22 cellular contexts compared by ENCODE assay signal in genomic region chr1:202247837-202248795, GRCh38. TPM values are rescaled to one million over a fixed set of nuclear protein-coding genes. Genes with fewer than 3 reads are reported as not detected.
DNase-seq lines count a peak whose midpoint lies in the region; ATAC-seq and TF ChIP-seq lines count a peak whose summit lies in the region.
"Had no signal": no experiment of that assay in that cellular context is flagged by ENCODE, and none has a peak within 500 bp of the region (broad histone marks: within the 10 kb centered on the region; RNA-seq: fewer than 3 reads in every experiment).

No MANE protein-coding gene starts in this region.

- DNase-seq in NCI-H510A treated with DMSO at 0.1 percent for 48 hours (lab: John Stamatoyannopoulos, UW) (peak; percentile 17), NCI-H510A (lab: John Stamatoyannopoulos, UW) (no peak), NCI-H1105 treated with DMSO at 0.1 percent for 48 hours (lab: John Stamatoyannopoulos, UW) (peak; percentile 44), WTC11 (ENCODE audit: low spot score) (no peak), osteoblast (ENCODE audit: insufficient read length, low spot score, missing footprints) (peak; percentile 32), DMS53 (lab: John Stamatoyannopoulos, UW) (no peak), occipital lobe (lab: John Stamatoyannopoulos, UW) (no peak)
- DNase-seq: ACHN; activated CD4-positive, CD25-positive, alpha-beta regulatory T cell treated with anti-CD3 and anti-CD28 coated beads, Interleukin-2, amount 50 U/mL, for 72 hours; activated CD8-positive, alpha-beta memory T cell treated with anti-CD3 and anti-CD28 coated beads, Interleukin-2, amount 50 U/mL, for 4 hours; GDM1; Karpas-422; nephron progenitor cell; T-helper 1 cell; tibial artery had no signal

- CTCF ChIA-PET in WTC11 (lab: Charles Lee), result interaction anchor here (0.6 to 1.9 kb wide), 7 partner anchors 11 to 324 kb away, joined by 3 to 12 read pairs (median 4); partner anchors contain the start of gene LGR6

- POLR2A ChIA-PET in WTC11 (lab: Charles Lee), result no interaction called here

- peaks cover 11% of the 10 kb centered on the region for H3K4me1 Mint-ChIP-seq in WTC11
- H3K4me1 Mint-ChIP-seq: activated naive CD4-positive, alpha-beta T cell treated with anti-CD3 and anti-CD28 coated beads, Interleukin-2, amount 50 U/mL, for 24 hours had no signal

- H3K36me3 Mint-ChIP-seq in WTC11, result no peaks in the 10 kb centered on the region
- H3K36me3 Mint-ChIP-seq: activated naive CD4-positive, alpha-beta T cell treated with anti-CD3 and anti-CD28 coated beads, Interleukin-2, amount 50 U/mL, for 24 hours; brain had no signal

- no peak overlapping the region for H3K27ac Mint-ChIP-seq in WTC11
- H3K27ac Mint-ChIP-seq: activated naive CD4-positive, alpha-beta T cell treated with anti-CD3 and anti-CD28 coated beads, Interleukin-2, amount 50 U/mL, for 24 hours; nephron progenitor cell had no signal

- peaks cover 36% of the 10 kb centered on the region for H3K27me3 ChIP-seq in osteoblast (ENCODE audit: insufficient read depth, low read length)
- H3K27me3 ChIP-seq: Peyer's patch, right atrium auricular region, tibial artery had no signal

- H3K27ac ChIP-seq in osteoblast (ENCODE audit: low read depth, low read length), result no peak overlapping the region
- H3K27ac ChIP-seq: Peyer's patch, right atrium auricular region, tibial artery had no signal

- no peak overlapping the region for H3K4me2 ChIP-seq in osteoblast (ENCODE audit: insufficient read depth, low read length)

- H3K4me3 ChIP-seq in osteoblast (ENCODE audit: insufficient read depth, low read length), result no peak overlapping the region
- H3K4me3 ChIP-seq: lung, Peyer's patch, right atrium auricular region, tibial artery had no signal

- no peak overlapping the region for H2AFZ ChIP-seq in osteoblast (ENCODE audit: low read length)

- H3K4me3 Mint-ChIP-seq in WTC11, result no peak overlapping the region
- H3K4me3 Mint-ChIP-seq: activated naive CD4-positive, alpha-beta T cell treated with anti-CD3 and anti-CD28 coated beads, Interleukin-2, amount 50 U/mL, for 24 hours had no signal

- TF ChIP-seq CTCF in WTC11 (IDR thresholded peaks at IDR 0.05) (no peak), osteoblast (IDR thresholded peaks at IDR 0.05; ENCODE audit: extremely low read depth, low read depth, low read length) (no peak)

- H3K9me3 ChIP-seq in osteoblast (ENCODE audit: low read depth, low read length), result no peaks in the 10 kb centered on the region
- H3K9me3 ChIP-seq: Caco-2, Peyer's patch, right atrium auricular region, tibial artery had no signal

- H3K36me3 ChIP-seq in osteoblast (ENCODE audit: insufficient read depth, low read length), result no peaks in the 10 kb centered on the region
- H3K36me3 ChIP-seq: Peyer's patch, right atrium auricular region had no signal

- H3K79me2 ChIP-seq in osteoblast (ENCODE audit: insufficient read depth, low read length), result no peaks in the 10 kb centered on the region

- no peaks in the 10 kb centered on the region for H3K9me3 Mint-ChIP-seq in WTC11
- H3K9me3 Mint-ChIP-seq: activated naive CD4-positive, alpha-beta T cell treated with anti-CD3 and anti-CD28 coated beads, Interleukin-2, amount 50 U/mL, for 24 hours; brain; nephron progenitor cell had no signal

- peaks cover 6% of the 10 kb centered on the region for H3K4me1 ChIP-seq in osteoblast (ENCODE audit: insufficient read depth, low read length)
- H3K4me1 ChIP-seq: Caco-2, Peyer's patch had no signal

- H4K20me1 ChIP-seq in osteoblast (ENCODE audit: insufficient read depth, low read length), result no peaks in the 10 kb centered on the region

- ATAC-seq in WTC11 (peak; percentile 82), HG02973 (IDR thresholded peaks at IDR 0.05; ENCODE audit: unreplicated experiment) (no peak)

- H3K27me3 Mint-ChIP-seq in WTC11 (ENCODE audit: low read depth), result peaks cover 6% of the 10 kb centered on the region

TF ChIP-seq in WTC11, 78 proteins besides CTCF, POLR2A, EP300 and RAD21 (continues in another document):
- TF ChIP-seq TCF7 (CRISPR knock-in tag; IDR thresholded peaks at IDR 0.05; ENCODE audit: low read depth) (no peak), TEAD1 (CRISPR knock-in tag; IDR thresholded peaks at IDR 0.05) (no peak), RORB (CRISPR knock-in tag; IDR thresholded peaks at IDR 0.05) (no peak), ZNF317 (CRISPR knock-in tag; IDR thresholded peaks at IDR 0.05; ENCODE audit: borderline replicate concordance, low read depth) (no peak), NR1H2 (CRISPR knock-in tag; IDR thresholded peaks at IDR 0.05) (no peak), NFYB (CRISPR knock-in tag; conservative IDR thresholded peaks at IDR 0.05; ENCODE audit: low read depth) (no peak), NFE2L1 (CRISPR knock-in tag; IDR thresholded peaks at IDR 0.05) (no peak), RELA (CRISPR knock-in tag; IDR thresholded peaks at IDR 0.05; ENCODE audit: borderline replicate concordance) (no peak), FOXJ3 (CRISPR knock-in tag; IDR thresholded peaks at IDR 0.05; ENCODE audit: borderline replicate concordance) (no peak), PRDM15 (CRISPR knock-in tag; IDR thresholded peaks at IDR 0.05) (no peak), ZNF512 (CRISPR knock-in tag; IDR thresholded peaks at IDR 0.05; ENCODE audit: borderline replicate concordance) (no peak)
- TF ChIP-seq, protein P1, sequence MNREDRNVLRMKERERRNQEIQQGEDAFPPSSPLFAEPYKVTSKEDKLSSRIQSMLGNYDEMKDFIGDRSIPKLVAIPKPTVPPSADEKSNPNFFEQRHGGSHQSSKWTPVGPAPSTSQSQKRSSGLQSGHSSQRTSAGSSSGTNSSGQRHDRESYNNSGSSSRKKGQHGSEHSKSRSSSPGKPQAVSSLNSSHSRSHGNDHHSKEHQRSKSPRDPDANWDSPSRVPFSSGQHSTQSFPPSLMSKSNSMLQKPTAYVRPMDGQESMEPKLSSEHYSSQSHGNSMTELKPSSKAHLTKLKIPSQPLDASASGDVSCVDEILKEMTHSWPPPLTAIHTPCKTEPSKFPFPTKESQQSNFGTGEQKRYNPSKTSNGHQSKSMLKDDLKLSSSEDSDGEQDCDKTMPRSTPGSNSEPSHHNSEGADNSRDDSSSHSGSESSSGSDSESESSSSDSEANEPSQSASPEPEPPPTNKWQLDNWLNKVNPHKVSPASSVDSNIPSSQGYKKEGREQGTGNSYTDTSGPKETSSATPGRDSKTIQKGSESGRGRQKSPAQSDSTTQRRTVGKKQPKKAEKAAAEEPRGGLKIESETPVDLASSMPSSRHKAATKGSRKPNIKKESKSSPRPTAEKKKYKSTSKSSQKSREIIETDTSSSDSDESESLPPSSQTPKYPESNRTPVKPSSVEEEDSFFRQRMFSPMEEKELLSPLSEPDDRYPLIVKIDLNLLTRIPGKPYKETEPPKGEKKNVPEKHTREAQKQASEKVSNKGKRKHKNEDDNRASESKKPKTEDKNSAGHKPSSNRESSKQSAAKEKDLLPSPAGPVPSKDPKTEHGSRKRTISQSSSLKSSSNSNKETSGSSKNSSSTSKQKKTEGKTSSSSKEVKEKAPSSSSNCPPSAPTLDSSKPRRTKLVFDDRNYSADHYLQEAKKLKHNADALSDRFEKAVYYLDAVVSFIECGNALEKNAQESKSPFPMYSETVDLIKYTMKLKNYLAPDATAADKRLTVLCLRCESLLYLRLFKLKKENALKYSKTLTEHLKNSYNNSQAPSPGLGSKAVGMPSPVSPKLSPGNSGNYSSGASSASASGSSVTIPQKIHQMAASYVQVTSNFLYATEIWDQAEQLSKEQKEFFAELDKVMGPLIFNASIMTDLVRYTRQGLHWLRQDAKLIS (CRISPR knock-in tag; IDR thresholded peaks at IDR 0.05; ENCODE audit: borderline replicate concordance), result no peak
- TF ChIP-seq, protein P2, sequence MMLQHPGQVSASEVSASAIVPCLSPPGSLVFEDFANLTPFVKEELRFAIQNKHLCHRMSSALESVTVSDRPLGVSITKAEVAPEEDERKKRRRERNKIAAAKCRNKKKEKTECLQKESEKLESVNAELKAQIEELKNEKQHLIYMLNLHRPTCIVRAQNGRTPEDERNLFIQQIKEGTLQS (CRISPR knock-in tag; conservative IDR thresholded peaks at IDR 0.05), result no peak

RNA-seq across cellular contexts. Expression of gene LGR6, which starts 54.5 kb away (rescaled TPM):
- 0.78 to 1.1 TPM (median 1.1 TPM) in 3 replicates for total RNA-seq in WTC11 (2021)
- total RNA-seq in osteoblast, result not detected in 2 replicates
- 0.62 TPM for total RNA-seq in occipital lobe

Comparison
In these comparisons a context has a peak if more than half of its experiments do, and no peak if none do; other contexts are left out.
1. DNase-seq: peak in NCI-H510A treated with DMSO at 0.1 percent for 48 hours (single experiment), NCI-H1105 treated with DMSO at 0.1 percent for 48 hours (single experiment) and osteoblast (single experiment); none in NCI-H510A (single experiment), WTC11 (single experiment), DMS53 (single experiment) and occipital lobe (single experiment).